ENCODE assay signal across 1 cellular context in the genomic region with DNA sequence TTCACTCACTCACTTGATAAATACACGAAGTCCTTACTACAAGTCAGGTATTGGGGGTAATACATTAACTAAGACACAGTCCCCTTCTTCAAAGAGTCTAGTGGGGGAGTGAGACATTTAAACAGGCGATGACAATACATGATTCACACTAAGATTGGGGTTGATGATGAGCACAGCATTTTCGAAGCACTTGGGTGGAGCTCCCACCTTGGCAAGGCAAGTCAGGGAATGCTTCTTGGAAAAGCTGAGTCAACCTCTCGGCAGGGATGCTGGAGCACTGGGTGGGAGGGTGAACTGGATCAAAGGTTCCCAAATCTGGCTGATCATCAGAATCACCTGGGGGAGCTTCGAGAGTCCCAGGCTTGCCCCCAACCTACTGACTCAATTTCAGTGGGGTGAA.
TF ChIP-seq lines count a peak whose summit lies in the region.

No MANE protein-coding gene starts in this region.

TF ChIP-seq in A549, 52 proteins besides CTCF, POLR2A, EP300 and RAD21 (continued from another document):
- TF ChIP-seq FOSL2 (IDR thresholded peaks at IDR 0.05) (peak; percentile 56; the same call in 1 of the 2 replicates), FOSL2 (CRISPR knock-in tag; IDR thresholded peaks at IDR 0.05) (peak; percentile 59), GATA3 (IDR thresholded peaks at IDR 0.05; ENCODE audit: borderline replicate concordance) (peak; percentile 61; the same call in 1 of the 2 replicates), RCOR1 (IDR thresholded peaks at IDR 0.05; ENCODE audit: low read depth, low read length) (no peak)
